26 cellular contexts compared by ENCODE assay signal in genomic region chr6:114158838-114159694, GRCh38.
"Had no signal": no experiment of that assay in that cellular context is flagged by ENCODE, and none has a peak within 500 bp of the region (broad histone marks: within the 10 kb centered on the region; RNA-seq: fewer than 3 reads in every experiment).

No MANE protein-coding gene starts in this region.

- DNase-seq: islet precursor cell; kidney glomerular epithelial cell; left colon; left lung; mesendoderm; naive B cell; natural killer cell; nephron progenitor cell; ovary; posterior cingulate gyrus; retina; right cardiac atrium; sigmoid colon; small intestine; spleen; stimulated activated CD4-positive, alpha-beta T cell treated with anti-CD3 and anti-CD28 coated beads, Interleukin-4, amount 100 ng/mL, for 24 hours; stimulated activated naive CD4-positive, alpha-beta T cell; tibial artery; trophoblast cell; uterus had no signal

- FAIRE-seq: small intestine had no signal

- H3K36me3 ChIP-seq: left lung, ovary, prostate gland, sigmoid colon, spleen, suprapubic skin, thoracic aorta, tibial artery, uterus had no signal

- ATAC-seq: left colon; left lung; natural killer cell; right cardiac atrium; stimulated activated effector memory CD8-positive, alpha-beta T cell treated with anti-CD3 and anti-CD28 coated beads, Interleukin-12 subunit alpha, Interleukin-12 subunit beta, amount 100 ng/mL, for 72 hours had no signal

- H3K9me3 ChIP-seq: left lung, ovary, prostate gland, sigmoid colon, spleen, suprapubic skin, thoracic aorta, tibial artery, uterus had no signal

- H3K4me1 ChIP-seq: left lung, prostate gland, spleen, suprapubic skin, uterus had no signal

- H3K4me3 ChIP-seq: hepatocyte, left lung, lung, ovary, prostate gland, sigmoid colon, spleen, suprapubic skin, thoracic aorta, tibial artery, uterus had no signal

- H3K27me3 ChIP-seq: hepatocyte, left lung, ovary, sigmoid colon, spleen, suprapubic skin, tibial artery, uterus had no signal

- H3K27ac ChIP-seq: hepatocyte, left lung, ovary, prostate gland, sigmoid colon, spleen, suprapubic skin, thoracic aorta, tibial artery, uterus had no signal
